Comparison of ENCODE assay signal across 1 cellular context in the genomic region with DNA sequence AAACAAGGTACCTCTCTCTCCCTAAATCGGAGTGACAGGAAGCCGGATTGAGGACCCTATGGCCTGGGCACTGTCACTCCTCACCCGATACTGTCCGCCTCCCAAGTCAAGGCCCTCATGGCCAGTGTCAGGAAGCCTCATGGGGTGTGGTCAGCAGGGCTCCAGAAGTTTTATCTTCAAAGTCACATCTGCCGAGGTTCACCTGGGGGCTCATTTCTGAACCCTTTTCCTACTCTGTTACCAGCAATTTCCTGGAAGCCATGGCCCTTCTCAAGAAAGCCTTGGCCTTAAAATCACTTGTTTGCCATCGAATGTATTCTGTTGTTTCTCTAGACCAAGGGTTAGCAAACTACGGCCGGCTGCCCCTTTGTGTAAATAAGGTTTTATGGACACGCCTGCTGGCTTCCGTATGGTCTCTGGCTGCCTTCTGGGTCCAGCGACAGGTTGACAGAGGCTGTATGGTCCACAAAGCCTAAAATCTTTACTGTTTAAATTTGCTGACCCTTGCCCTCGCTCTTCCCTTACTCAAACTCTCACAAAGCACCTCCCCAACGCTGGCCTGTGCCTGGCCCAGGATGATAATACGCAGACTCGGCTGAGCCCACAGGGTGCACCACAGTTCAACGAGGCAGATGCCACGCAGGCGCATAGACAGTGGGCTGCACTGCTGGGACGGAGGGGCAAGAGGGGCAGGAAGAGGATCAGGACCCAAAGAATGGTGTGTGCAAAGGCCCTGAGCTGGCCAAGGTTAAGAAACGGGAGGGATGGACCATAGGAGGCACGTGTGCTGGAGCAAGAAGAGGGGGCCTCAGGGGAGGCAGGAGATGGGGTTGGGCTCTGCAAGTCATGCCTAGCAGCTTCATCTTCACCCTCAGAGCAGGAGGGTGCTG.
TF ChIP-seq lines count a peak whose summit lies in the region.

No MANE protein-coding gene starts in this region.

TF ChIP-seq in HepG2, 621 proteins besides CTCF, POLR2A, EP300 and RAD21 (continues in another document):
- TF ChIP-seq TAF1 (CRISPR knock-in tag; IDR thresholded peaks at IDR 0.05): no peak
- TF ChIP-seq ZFP90 (CRISPR knock-in tag; IDR thresholded peaks at IDR 0.05; ENCODE audit: borderline replicate concordance): no peak
- TF ChIP-seq, protein P1, sequence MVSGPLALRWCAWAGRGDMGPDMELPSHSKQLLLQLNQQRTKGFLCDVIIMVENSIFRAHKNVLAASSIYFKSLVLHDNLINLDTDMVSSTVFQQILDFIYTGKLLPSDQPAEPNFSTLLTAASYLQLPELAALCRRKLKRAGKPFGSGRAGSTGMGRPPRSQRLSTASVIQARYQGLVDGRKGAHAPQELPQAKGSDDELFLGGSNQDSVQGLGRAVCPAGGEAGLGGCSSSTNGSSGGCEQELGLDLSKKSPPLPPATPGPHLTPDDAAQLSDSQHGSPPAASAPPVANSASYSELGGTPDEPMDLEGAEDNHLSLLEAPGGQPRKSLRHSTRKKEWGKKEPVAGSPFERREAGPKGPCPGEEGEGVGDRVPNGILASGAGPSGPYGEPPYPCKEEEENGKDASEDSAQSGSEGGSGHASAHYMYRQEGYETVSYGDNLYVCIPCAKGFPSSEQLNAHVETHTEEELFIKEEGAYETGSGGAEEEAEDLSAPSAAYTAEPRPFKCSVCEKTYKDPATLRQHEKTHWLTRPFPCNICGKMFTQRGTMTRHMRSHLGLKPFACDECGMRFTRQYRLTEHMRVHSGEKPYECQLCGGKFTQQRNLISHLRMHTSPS (CRISPR knock-in tag; IDR thresholded peaks at IDR 0.05; ENCODE audit: low read depth): peak; percentile 14; the same call in 1 of the 2 replicates
- TF ChIP-seq BRCA1 (CRISPR knock-in tag; IDR thresholded peaks at IDR 0.05): no peak
- no peak for TF ChIP-seq USF2 (IDR thresholded peaks at IDR 0.05; ENCODE audit: low read depth, low read length)
- no peak for TF ChIP-seq USF2 (CRISPR knock-in tag; IDR thresholded peaks at IDR 0.05; ENCODE audit: borderline replicate concordance)
- TF ChIP-seq NR1H2 (CRISPR knock-in tag; IDR thresholded peaks at IDR 0.05; ENCODE audit: borderline replicate concordance, low read depth): no peak
- peak; percentile 29 for TF ChIP-seq TEAD3 (CRISPR knock-in tag; optimal IDR thresholded peaks at IDR 0.05; ENCODE audit: borderline replicate concordance)
- TF ChIP-seq ZNF609 (CRISPR knock-in tag; IDR thresholded peaks at IDR 0.05; ENCODE audit: borderline replicate concordance): peak; percentile 95
- TF ChIP-seq ZNF589 (CRISPR knock-in tag; conservative IDR thresholded peaks at IDR 0.05): no peak
- TF ChIP-seq ZNF766 (CRISPR knock-in tag; IDR thresholded peaks at IDR 0.05; ENCODE audit: borderline replicate concordance): no peak
- no peak for TF ChIP-seq ZNF160 (CRISPR knock-in tag; IDR thresholded peaks at IDR 0.05)
- no peak for TF ChIP-seq ZBTB10 (CRISPR knock-in tag; IDR thresholded peaks at IDR 0.05; ENCODE audit: borderline replicate concordance)
- TF ChIP-seq ZNF660 (CRISPR knock-in tag; IDR thresholded peaks at IDR 0.05; ENCODE audit: borderline replicate concordance, low read depth): 0 out of 2 replicates have a peak, but pooled peaks have one; percentile 50
- TF ChIP-seq NCOR1 (IDR thresholded peaks at IDR 0.05; ENCODE audit: borderline replicate concordance, low read length): peak; percentile 56; the same call in 1 of the 2 replicates
- no peak for TF ChIP-seq ZKSCAN5 (CRISPR knock-in tag; IDR thresholded peaks at IDR 0.05)
- no peak for TF ChIP-seq CSRNP2 (CRISPR knock-in tag; conservative IDR thresholded peaks at IDR 0.05; ENCODE audit: low read depth)
- no peak for TF ChIP-seq CBX5 (CRISPR knock-in tag; IDR thresholded peaks at IDR 0.05; ENCODE audit: borderline replicate concordance)
- TF ChIP-seq, protein P2, sequence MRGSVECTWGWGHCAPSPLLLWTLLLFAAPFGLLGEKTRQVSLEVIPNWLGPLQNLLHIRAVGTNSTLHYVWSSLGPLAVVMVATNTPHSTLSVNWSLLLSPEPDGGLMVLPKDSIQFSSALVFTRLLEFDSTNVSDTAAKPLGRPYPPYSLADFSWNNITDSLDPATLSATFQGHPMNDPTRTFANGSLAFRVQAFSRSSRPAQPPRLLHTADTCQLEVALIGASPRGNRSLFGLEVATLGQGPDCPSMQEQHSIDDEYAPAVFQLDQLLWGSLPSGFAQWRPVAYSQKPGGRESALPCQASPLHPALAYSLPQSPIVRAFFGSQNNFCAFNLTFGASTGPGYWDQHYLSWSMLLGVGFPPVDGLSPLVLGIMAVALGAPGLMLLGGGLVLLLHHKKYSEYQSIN (CRISPR knock-in tag; IDR thresholded peaks at IDR 0.05; ENCODE audit: borderline replicate concordance): no peak
- TF ChIP-seq ZNF441 (CRISPR knock-in tag; IDR thresholded peaks at IDR 0.05; ENCODE audit: borderline replicate concordance): no peak
- no peak for TF ChIP-seq EED (CRISPR knock-in tag; IDR thresholded peaks at IDR 0.05)
- TF ChIP-seq HNRNPLL (IDR thresholded peaks at IDR 0.05; ENCODE audit: low read depth, low read length, poor library complexity, severe bottlenecking): no peak
- TF ChIP-seq PRPF4 (IDR thresholded peaks at IDR 0.05; ENCODE audit: low read depth, low read length, poor library complexity, severe bottlenecking): no peak
- TF ChIP-seq TP53 (CRISPR knock-in tag; conservative IDR thresholded peaks at IDR 0.05): no peak
- TF ChIP-seq FOXA1 (IDR thresholded peaks at IDR 0.05): peak; percentile 76
- TF ChIP-seq FOXA1 (CRISPR knock-in tag; IDR thresholded peaks at IDR 0.05): peak; percentile 96
- TF ChIP-seq, protein P3, sequence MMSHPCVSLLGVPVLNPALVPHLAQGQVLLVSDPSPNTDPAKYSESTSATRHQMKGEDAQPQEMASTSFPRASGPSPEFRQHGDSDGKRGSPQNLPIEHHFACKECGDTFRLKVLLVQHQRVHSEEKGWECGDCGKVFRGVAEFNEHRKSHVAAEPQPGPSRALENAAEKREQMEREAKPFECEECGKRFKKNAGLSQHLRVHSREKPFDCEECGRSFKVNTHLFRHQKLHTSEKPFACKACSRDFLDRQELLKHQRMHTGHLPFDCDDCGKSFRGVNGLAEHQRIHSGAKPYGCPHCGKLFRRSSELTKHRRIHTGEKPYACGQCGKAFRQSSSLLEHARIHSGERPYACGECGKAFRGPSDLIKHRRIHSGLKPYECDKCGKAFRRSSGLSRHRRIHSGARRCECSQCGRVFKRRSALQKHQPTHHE (CRISPR knock-in tag; IDR thresholded peaks at IDR 0.05; ENCODE audit: borderline replicate concordance): no peak
- TF ChIP-seq JARID2 (CRISPR knock-in tag; IDR thresholded peaks at IDR 0.05; ENCODE audit: insufficient replicate concordance): no peak
- peak; percentile 86 for TF ChIP-seq SALL1 (CRISPR knock-in tag; IDR thresholded peaks at IDR 0.05)
- TF ChIP-seq TERF1 (CRISPR knock-in tag; IDR thresholded peaks at IDR 0.05): no peak
- peak; percentile 51; the same call in 1 of the 2 replicates for TF ChIP-seq ZNF614 (CRISPR knock-in tag; IDR thresholded peaks at IDR 0.05; ENCODE audit: borderline replicate concordance)
- TF ChIP-seq NRL (CRISPR knock-in tag; IDR thresholded peaks at IDR 0.05; ENCODE audit: borderline replicate concordance): no peak
- no peak for TF ChIP-seq FLYWCH1 (CRISPR knock-in tag; IDR thresholded peaks at IDR 0.05)
- no peak for TF ChIP-seq SMAD9 (CRISPR knock-in tag; IDR thresholded peaks at IDR 0.05)
- TF ChIP-seq, protein P4, sequence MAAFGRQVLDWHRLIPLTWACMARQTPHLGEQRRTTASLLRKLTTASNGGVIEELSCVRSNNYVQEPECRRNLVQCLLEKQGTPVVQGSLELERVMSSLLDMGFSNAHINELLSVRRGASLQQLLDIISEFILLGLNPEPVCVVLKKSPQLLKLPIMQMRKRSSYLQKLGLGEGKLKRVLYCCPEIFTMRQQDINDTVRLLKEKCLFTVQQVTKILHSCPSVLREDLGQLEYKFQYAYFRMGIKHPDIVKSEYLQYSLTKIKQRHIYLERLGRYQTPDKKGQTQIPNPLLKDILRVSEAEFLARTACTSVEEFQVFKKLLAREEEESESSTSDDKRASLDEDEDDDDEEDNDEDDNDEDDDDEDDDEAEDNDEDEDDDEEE (CRISPR knock-in tag; IDR thresholded peaks at IDR 0.05): no peak
- no peak for TF ChIP-seq AGO1 (IDR thresholded peaks at IDR 0.05; ENCODE audit: low read depth, low read length, poor library complexity, severe bottlenecking)
- no peak for TF ChIP-seq RAD51 (IDR thresholded peaks at IDR 0.05; ENCODE audit: borderline replicate concordance)
